In genomic region chr6:16904957-16905356, GRCh38 we compare ENCODE assay signal across 22 cellular contexts.
"Had no signal": no experiment of that assay in that cellular context is flagged by ENCODE, and none has a peak within 500 bp of the region (broad histone marks: within the 10 kb centered on the region; RNA-seq: fewer than 3 reads in every experiment).

No MANE protein-coding gene starts in this region.

- H3K4me3 ChIP-seq: SJSA1 had no signal

- H3K4me2 ChIP-seq: SK-N-SH had no signal

- H3K9me2 ChIP-seq: SK-N-SH had no signal

- H3K9ac ChIP-seq: SK-N-SH had no signal

- DNase-seq: activated CD4-positive, alpha-beta T cell treated with anti-CD3 and anti-CD28 coated beads, Interleukin-2, amount 10 ng/mL, durations not matched to agents 7 days and 5 days; activated CD4-positive, alpha-beta T cell treated with anti-CD3 and anti-CD28 coated beads, Interleukin-2, amount 50 U/mL, for 48 hours; activated CD8-positive, alpha-beta memory T cell treated with anti-CD3 and anti-CD28 coated beads, Interleukin-2, amount 50 U/mL, for 4 hours; activated CD8-positive, alpha-beta T cell treated with anti-CD3 and anti-CD28 coated beads, Interleukin-2, amount 10 ng/mL, durations not matched to agents 7 days and 5 days; activated effector memory CD4-positive, alpha-beta T cell treated with Interleukin-2 at 50 U/mL for 16 hours; activated naive CD4-positive, alpha-beta T cell treated with anti-CD3 and anti-CD28 coated beads, Interleukin-2, amount 10 ng/mL, durations not matched to agents 7 days and 5 days; activated naive CD8-positive, alpha-beta T cell treated with anti-CD3 and anti-CD28 coated beads, Interleukin-2, amount 50 U/mL, for 24 hours; activated T-cell treated with anti-CD3 and anti-CD28 coated beads for 4 hours; activated T-cell treated with anti-CD3 and anti-CD28 coated beads, Interleukin-2, amount 50 U/mL, for 48 hours; brain microvascular endothelial cell; Karpas-422; NCI-H1105; NCI-H1417 treated with DMSO at 0.1 percent for 48 hours; NCI-H187 treated with DMSO at 0.1 percent for 48 hours; NCI-H2081 treated with DMSO at 0.1 percent for 48 hours; NCI-H524; NCI-H69; NCI-H82; SHP77 treated with DMSO at 0.1 percent for 48 hours; SK-N-SH had no signal

- H3K36me3 ChIP-seq: brain microvascular endothelial cell, SJSA1 had no signal

- H3K27ac ChIP-seq: brain microvascular endothelial cell, SJSA1 had no signal

- ATAC-seq: activated CD8-positive, alpha-beta T cell treated with anti-CD3 and anti-CD28 coated beads, Interleukin-2, amount 10 ng/mL, durations not matched to agents 7 days and 5 days; activated naive CD8-positive, alpha-beta T cell treated with anti-CD3 and anti-CD28 coated beads, Interleukin-2, amount 50 U/mL, for 24 hours; Panc1 had no signal

- H3K9me3 ChIP-seq: SJSA1, SK-N-SH had no signal

- H3K27me3 ChIP-seq: brain microvascular endothelial cell, SJSA1 had no signal
